ENCODE assay signal across 29 cellular contexts in the genomic region with DNA sequence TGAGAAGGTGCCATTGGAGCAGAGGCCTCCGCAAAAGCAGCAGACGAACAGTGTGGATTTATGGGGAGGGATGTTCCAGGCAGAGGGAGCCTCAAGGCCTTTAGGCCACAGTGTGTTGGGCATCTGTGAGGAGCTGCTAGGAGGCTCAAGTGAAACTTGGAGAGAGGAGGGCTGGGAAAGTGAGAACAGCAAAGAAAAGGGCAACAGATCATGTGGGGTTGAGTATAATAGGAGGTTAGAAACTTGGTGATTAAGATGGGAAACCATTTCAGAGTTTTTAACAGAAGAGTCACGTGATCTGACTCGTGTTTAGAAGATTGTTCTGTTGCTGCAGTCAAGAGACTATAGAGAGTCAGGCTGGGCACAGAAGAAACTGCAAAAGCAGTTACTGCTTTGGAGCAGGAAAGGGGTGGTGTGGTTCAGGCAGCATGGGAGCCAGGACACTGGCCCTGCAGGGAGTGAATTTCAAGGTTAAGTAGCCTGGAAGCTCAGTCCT.
"Had no signal": no experiment of that assay in that cellular context is flagged by ENCODE, and none has a peak within 500 bp of the region (broad histone marks: within the 10 kb centered on the region; RNA-seq: fewer than 3 reads in every experiment).

No MANE protein-coding gene starts in this region.

- H3K4me1 ChIP-seq: adrenal gland, ascending aorta, colonic mucosa, heart right ventricle, lower lobe of right lung, right lobe of liver, tibial nerve had no signal

- ATAC-seq: activated CD4-positive, alpha-beta T cell treated with anti-CD3 and anti-CD28 coated beads for 36 hours; activated T-cell treated with anti-CD3 and anti-CD28 coated beads, Interleukin-2, amount 50 U/mL, for 72 hours; heart right ventricle; left lobe of liver; lower lobe of right lung; natural killer cell; right lobe of liver had no signal

- H3K9me3 Mint-ChIP-seq: natural killer cell; T-helper 2 cell treated with Interferon-gamma antibody and Interleukin-4, amounts not matched to agents 5 μg/mL and 100 μg/mL, for 36 hours had no signal

- H3K9me3 ChIP-seq: adrenal gland, ascending aorta, colonic mucosa, lower lobe of right lung, right lobe of liver had no signal

- H3K4me3 Mint-ChIP-seq: activated CD4-positive, alpha-beta T cell treated with anti-CD3 and anti-CD28 coated beads for 36 hours; activated naive CD4-positive, alpha-beta T cell treated with anti-CD3 and anti-CD28 coated beads for 36 hours; activated naive CD8-positive, alpha-beta T cell treated with anti-CD3 and anti-CD28 coated beads for 36 hours; activated T-cell treated with anti-CD3 and anti-CD28 coated beads, Interleukin-2, amount 50 U/mL, for 72 hours; brain; natural killer cell; T-helper 2 cell treated with Interferon-gamma antibody and Interleukin-4, amounts not matched to agents 5 μg/mL and 100 μg/mL, for 36 hours had no signal

- H3K36me3 Mint-ChIP-seq: natural killer cell had no signal

- H3K36me3 ChIP-seq: adrenal gland, ascending aorta, cardiac muscle cell, colonic mucosa, heart right ventricle, lower lobe of right lung, right lobe of liver had no signal

- H3K4me3 ChIP-seq: adrenal gland, ascending aorta, cardiac muscle cell, colonic mucosa, dorsolateral prefrontal cortex, heart right ventricle, lower lobe of right lung, right lobe of liver, tibial nerve had no signal

- H3K27me3 ChIP-seq: adrenal gland, ascending aorta, cardiac muscle cell, colonic mucosa, dorsolateral prefrontal cortex, heart right ventricle, right lobe of liver, tibial nerve had no signal

- DNase-seq: activated CD4-positive, alpha-beta T cell treated with anti-CD3 and anti-CD28 coated beads for 36 hours; activated CD4-positive, alpha-beta T cell treated with anti-CD3 and anti-CD28 coated beads, Interleukin-2, amount 50 U/mL, for 4 hours; activated CD4-positive, CD25-positive, alpha-beta regulatory T cell; activated effector memory CD4-positive, alpha-beta T cell treated with anti-CD3 and anti-CD28 coated beads, Interleukin-2, amount 50 U/mL, for 16 hours; activated naive CD4-positive, alpha-beta T cell treated with anti-CD3 and anti-CD28 coated beads for 36 hours; activated naive CD8-positive, alpha-beta T cell treated with anti-CD3 and anti-CD28 coated beads for 36 hours; activated T-cell treated with anti-CD3 and anti-CD28 coated beads for 4 hours; activated T-cell treated with anti-CD3 and anti-CD28 coated beads, Interleukin-2, amount 50 U/mL, for 72 hours; adrenal gland; cerebellar nuclear complex; colonic mucosa; dorsolateral prefrontal cortex; effector memory CD4-positive, alpha-beta T cell; foreskin fibroblast; heart right ventricle; kidney glomerular epithelial cell; lower lobe of right lung; mesenchymal stem cell; natural killer cell; posterior cingulate gyrus; right lobe of liver; stimulated activated CD4-positive, alpha-beta T cell treated with anti-CD3 and anti-CD28 coated beads, Interleukin-2, amount 100 ng/mL, for 48 hours; stimulated activated naive CD4-positive, alpha-beta T cell treated with Interleukin-2 at 50 U/mL for 16 hours had no signal

- H3K27me3 Mint-ChIP-seq: activated CD4-positive, alpha-beta T cell treated with anti-CD3 and anti-CD28 coated beads for 36 hours; activated naive CD8-positive, alpha-beta T cell treated with anti-CD3 and anti-CD28 coated beads for 36 hours had no signal

- H3K4me1 Mint-ChIP-seq: natural killer cell had no signal

- H3K27ac Mint-ChIP-seq: activated CD4-positive, alpha-beta T cell treated with anti-CD3 and anti-CD28 coated beads for 36 hours; activated naive CD4-positive, alpha-beta T cell treated with anti-CD3 and anti-CD28 coated beads for 36 hours; activated naive CD8-positive, alpha-beta T cell treated with anti-CD3 and anti-CD28 coated beads for 36 hours; natural killer cell; T-helper 2 cell treated with Interferon-gamma antibody and Interleukin-4, amounts not matched to agents 5 μg/mL and 100 μg/mL, for 36 hours had no signal

- H3K27ac ChIP-seq: adrenal gland, ascending aorta, cardiac muscle cell, colonic mucosa, dorsolateral prefrontal cortex, heart right ventricle, lower lobe of right lung, right lobe of liver, tibial nerve had no signal
